ENCODE assay signal across 8 cellular contexts in the genomic region with DNA sequence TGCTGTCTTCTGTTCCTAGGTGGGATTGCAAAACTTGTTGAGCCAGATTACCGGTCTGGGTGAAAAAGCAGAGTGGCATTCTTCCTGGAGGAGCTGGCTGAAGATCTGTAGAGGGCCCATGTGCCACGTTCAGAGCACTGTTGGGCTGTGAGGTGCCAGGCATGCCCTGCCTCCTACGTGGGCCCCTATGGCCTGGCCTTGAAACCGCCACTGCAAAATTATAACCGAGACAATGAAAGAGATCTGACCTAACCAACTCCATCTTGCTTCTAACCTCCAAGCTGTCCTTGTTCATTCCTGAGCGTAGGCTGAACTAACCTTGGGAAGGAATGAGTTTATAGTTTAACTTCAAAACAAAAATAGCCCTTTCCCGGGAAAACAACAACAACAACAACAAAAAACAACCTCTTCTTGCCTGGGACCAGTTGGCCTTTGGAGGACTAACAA. TPM values are rescaled to one million over a fixed set of nuclear protein-coding genes. Genes with fewer than 3 reads are reported as not detected.
DNase-seq lines count a peak whose midpoint lies in the region; TF ChIP-seq lines count a peak whose summit lies in the region.

No MANE protein-coding gene starts in this region.

- peak overlapping the region; percentile 89 for H3K4me2 ChIP-seq in MM.1S (ENCODE audit: low read depth, low read length)
- peak overlapping the region; percentile 83 for H3K4me2 ChIP-seq in neural progenitor cell

- H3K4me1 ChIP-seq in MM.1S (ENCODE audit: low read length): peaks cover 4% of the 10 kb centered on the region; the same call in 1 of the 2 replicates
- peaks cover 22% of the 10 kb centered on the region for H3K4me1 ChIP-seq in effector memory CD4-positive, alpha-beta T cell (ENCODE audit: control insufficient read depth, insufficient read depth, low read length, poor library complexity, severe bottlenecking)
- peaks cover 22% of the 10 kb centered on the region for H3K4me1 ChIP-seq in neural progenitor cell

- H3K4me1 Mint-ChIP-seq in neural progenitor cell: peaks cover 41% of the 10 kb centered on the region

- H3K9me3 Mint-ChIP-seq in neural progenitor cell: no peaks in the 10 kb centered on the region

- H3K9me3 ChIP-seq in MM.1S (replicated peaks; ENCODE audit: insufficient read depth, low read length) (no peaks in the 10 kb centered on the region), neural progenitor cell (ENCODE audit: low read depth) (no peaks in the 10 kb centered on the region)
- H3K9me3 ChIP-seq in effector memory CD4-positive, alpha-beta T cell (ENCODE audit: control insufficient read depth, low read length): no peaks in the 10 kb centered on the region

- H3K27ac Mint-ChIP-seq in neural progenitor cell: peak overlapping the region; percentile 91

- peaks cover 3% of the 10 kb centered on the region for H3K36me3 Mint-ChIP-seq in neural progenitor cell

- no peaks in the 10 kb centered on the region for H3K27me3 ChIP-seq in MM.1S (replicated peaks; ENCODE audit: insufficient read depth, low read length)
- no peaks in the 10 kb centered on the region for H3K27me3 ChIP-seq in effector memory CD4-positive, alpha-beta T cell (replicated peaks; ENCODE audit: control insufficient read depth, insufficient read depth, low read length, poor library complexity, severe bottlenecking)
- H3K27me3 ChIP-seq in neural progenitor cell: peaks cover 14% of the 10 kb centered on the region

- peak overlapping the region; percentile 92 for H3K4me3 Mint-ChIP-seq in neural progenitor cell

- no peak for TF ChIP-seq CTCF in C4-2B (conservative IDR thresholded peaks at IDR 0.05)
- TF ChIP-seq CTCF in MM.1S (IDR thresholded peaks at IDR 0.05; ENCODE audit: low read length): no peak
- no peak for TF ChIP-seq CTCF in neural progenitor cell (IDR thresholded peaks at IDR 0.05)

- H3K27me3 Mint-ChIP-seq in neural progenitor cell (ENCODE audit: insufficient read depth, low read depth): peaks cover 4% of the 10 kb centered on the region

- peak overlapping the region; percentile 83 for H3K27ac ChIP-seq in C4-2B
- H3K27ac ChIP-seq in MM.1S (ENCODE audit: low read length): no peak overlapping the region
- peak overlapping the region; percentile 96 for H3K27ac ChIP-seq in effector memory CD4-positive, alpha-beta T cell (ENCODE audit: insufficient read depth, low read length, poor library complexity, severe bottlenecking)
- no peak overlapping the region for H3K27ac ChIP-seq in neural progenitor cell

- no peaks in the 10 kb centered on the region for H4K20me1 ChIP-seq in MM.1S (ENCODE audit: insufficient read depth, low read length)
- no peaks in the 10 kb centered on the region for H4K20me1 ChIP-seq in neural progenitor cell (ENCODE audit: low read depth)

- H2AFZ ChIP-seq in MM.1S (ENCODE audit: low read length) (no peak overlapping the region), neural progenitor cell (replicated peaks) (no peak overlapping the region)

- H3F3A ChIP-seq in MM.1S (ENCODE audit: insufficient read depth, low read length) (no peaks in the 10 kb centered on the region), neural progenitor cell (ENCODE audit: low read depth) (peaks cover 13% of the 10 kb centered on the region)

- H3K36me3 ChIP-seq in MM.1S (replicated peaks; ENCODE audit: insufficient read depth, low read length) (no peaks in the 10 kb centered on the region), neural progenitor cell (no peaks in the 10 kb centered on the region)
- no peaks in the 10 kb centered on the region for H3K36me3 ChIP-seq in effector memory CD4-positive, alpha-beta T cell (ENCODE audit: control insufficient read depth, insufficient read depth, low read length)

- DNase-seq in MM.1S: no peak
- DNase-seq in effector memory CD4-positive, alpha-beta T cell: no peak
- DNase-seq in neural progenitor cell (ENCODE audit: low spot score): no peak
- no peak for DNase-seq in middle frontal gyrus (ENCODE audit: extremely low spot score, low spot score)
- no peak for DNase-seq in kidney glomerular epithelial cell (lab: John Stamatoyannopoulos, UW)
- no peak for DNase-seq in amygdala (lab: John Stamatoyannopoulos, UW)
- DNase-seq in SKM-1 (lab: John Stamatoyannopoulos, UW; ENCODE audit: unreplicated experiment): no peak

- H3K9ac ChIP-seq in MM.1S (ENCODE audit: low read length): peak overlapping the region; percentile 95; the same call in 1 of the 2 replicates
- H3K9ac ChIP-seq in neural progenitor cell: peak overlapping the region; percentile 91

- H3K9me2 ChIP-seq in MM.1S (replicated peaks; ENCODE audit: insufficient read depth, low read length): no peaks in the 10 kb centered on the region

- H3K79me2 ChIP-seq in MM.1S (ENCODE audit: low read length) (peaks cover 53% of the 10 kb centered on the region), neural progenitor cell (ENCODE audit: low read depth) (peaks cover 49% of the 10 kb centered on the region)

- H3K4me3 ChIP-seq in MM.1S (ENCODE audit: low read length) (peak overlapping the region; percentile 76), neural progenitor cell (peak overlapping the region; percentile 65)
- peak overlapping the region; percentile 77 for H3K4me3 ChIP-seq in effector memory CD4-positive, alpha-beta T cell (ENCODE audit: insufficient read depth, low read depth, low read length, poor library complexity, severe bottlenecking)

RNA-seq across cellular contexts. Expression of a gene that starts 1.4 kb away (rescaled TPM):
- total RNA-seq in neural progenitor cell (ENCODE audit: low replicate concordance): 25.0 and 35.7 TPM in 2 replicates

Comparison
In these comparisons a context has a peak if more than half of its experiments do, and no peak if none do; other contexts are left out.
1. H3K27ac ChIP-seq: peak in C4-2B (single experiment) and effector memory CD4-positive, alpha-beta T cell (single experiment); none in MM.1S (single experiment) and neural progenitor cell (single experiment).
2. Peak in every context shown above with its lines, with median percentiles within 50 percentile points of each other: H3K4me3 ChIP-seq.